In genomic region chr16:3458278-3458851, GRCh38 we compare ENCODE assay signal across 8 cellular contexts. TPM values are rescaled to one million over a fixed set of nuclear protein-coding genes. Genes with fewer than 3 reads are reported as not detected.
DNase-seq lines count a peak whose midpoint lies in the region; ATAC-seq, FAIRE-seq and TF ChIP-seq lines count a peak whose summit lies in the region.

No MANE protein-coding gene starts in this region.

- H3K36me3 Mint-ChIP-seq in astrocyte (ENCODE audit: low read depth, unreplicated experiment): peaks cover 3% of the 10 kb centered on the region

- peak overlapping the region; percentile 89 for H3K4me3 ChIP-seq in Jurkat, Clone E6-1 (ENCODE audit: low read length)
- peak overlapping the region; percentile 79 for H3K4me3 ChIP-seq in astrocyte (ENCODE audit: insufficient read depth, low read depth, low read length)

- H3K4me1 ChIP-seq in astrocyte (ENCODE audit: insufficient read depth, low read length): peaks cover 20% of the 10 kb centered on the region

- no peaks in the 10 kb centered on the region for H3K27me3 Mint-ChIP-seq in astrocyte (ENCODE audit: low read depth, unreplicated experiment)

- FAIRE-seq in astrocyte (lab: Jason Lieb, UNC): no peak

- H3K36me3 ChIP-seq in astrocyte (ENCODE audit: insufficient read depth, low read length): no peaks in the 10 kb centered on the region

- peak overlapping the region; percentile 96 for H3K4me3 Mint-ChIP-seq in astrocyte (ENCODE audit: unreplicated experiment)

- H3K9me3 Mint-ChIP-seq in astrocyte (ENCODE audit: unreplicated experiment): no peaks in the 10 kb centered on the region

- peaks cover 52% of the 10 kb centered on the region for H3K79me2 ChIP-seq in astrocyte (ENCODE audit: insufficient read depth, low read length)

- H3K27me3 ChIP-seq in astrocyte (ENCODE audit: insufficient read depth, low read length): no peaks in the 10 kb centered on the region

- H2AFZ ChIP-seq in astrocyte (ENCODE audit: low read depth, low read length): peak overlapping the region; percentile 65

- peak; percentile 2 for ATAC-seq in GM19328 (IDR thresholded peaks at IDR 0.05; ENCODE audit: unreplicated experiment)
- ATAC-seq in GM18867 (IDR thresholded peaks at IDR 0.05; ENCODE audit: unreplicated experiment): no peak

- peak overlapping the region; percentile 93 for H3K9ac ChIP-seq in astrocyte (ENCODE audit: low read length)

- no peaks in the 10 kb centered on the region for H3K9me3 ChIP-seq in astrocyte (ENCODE audit: insufficient read depth, low read depth, low read length)

- H3K27ac ChIP-seq in C4-2B (peak overlapping the region; percentile 89), astrocyte (ENCODE audit: low read depth, low read length) (peak overlapping the region; percentile 96)

- DNase-seq in Jurkat, Clone E6-1 (ENCODE audit: low read depth, low spot score): no peak
- peak; percentile 49 for DNase-seq in astrocyte (ENCODE audit: low read depth)
- peak; percentile 59 for DNase-seq in iris pigment epithelial cell (ENCODE audit: low read depth)
- DNase-seq in stimulated activated CD8-positive, alpha-beta memory T cell treated with anti-CD3 and anti-CD28 coated beads, Interleukin-4, amount 100 ng/mL, for 48 hours: peak; percentile 39
- DNase-seq in NCI-H2081 treated with DMSO at 0.1 percent for 48 hours (lab: John Stamatoyannopoulos, UW): no peak

- H3K4me2 ChIP-seq in astrocyte (ENCODE audit: low read length): peak overlapping the region; percentile 93

- H3K4me1 Mint-ChIP-seq in astrocyte (ENCODE audit: low read depth, unreplicated experiment): peaks cover 31% of the 10 kb centered on the region

- TF ChIP-seq CTCF in C4-2B (conservative IDR thresholded peaks at IDR 0.05): no peak; the same call in 1 of the 2 replicates
- TF ChIP-seq CTCF in astrocyte (IDR thresholded peaks at IDR 0.05; ENCODE audit: insufficient read depth, low read depth, low read length): no peak

- H4K20me1 ChIP-seq in astrocyte (ENCODE audit: insufficient read depth, low read length): peaks cover 49% of the 10 kb centered on the region

- peak overlapping the region; percentile 94 for H3K27ac Mint-ChIP-seq in astrocyte (ENCODE audit: unreplicated experiment)

RNA-seq across cellular contexts. Expression of gene NAA60, which starts 14.9 kb away (rescaled TPM):
- polyA plus RNA-seq in Jurkat, Clone E6-1 (2012; ENCODE audit: insufficient read depth, insufficient read length): 38.6 TPM
- 61.1 and 64.9 TPM in 2 replicates for total RNA-seq in astrocyte

RNA-seq across cellular contexts. Expression of gene ZNF597, which starts 15.1 kb away (rescaled TPM):
- 1.4 TPM for polyA plus RNA-seq in Jurkat, Clone E6-1 (2012; ENCODE audit: insufficient read depth, insufficient read length)
- total RNA-seq in astrocyte: 3.9 and 4.7 TPM in 2 replicates

RNA-seq across cellular contexts. Expression of gene C16orf90, which starts 36.9 kb away (rescaled TPM):
- not detected for polyA plus RNA-seq in Jurkat, Clone E6-1 (2012; ENCODE audit: insufficient read depth, insufficient read length)
- total RNA-seq in astrocyte: not detected in 2 replicates

RNA-seq across cellular contexts. Expression of gene CLUAP1, which starts 42.4 kb away (rescaled TPM):
- polyA plus RNA-seq in Jurkat, Clone E6-1 (2012; ENCODE audit: insufficient read depth, insufficient read length): 22.1 TPM
- total RNA-seq in astrocyte: 15.4 and 16.3 TPM in 2 replicates

RNA-seq across cellular contexts. Expression of gene ZNF174, which starts 57.4 kb away (rescaled TPM):
- polyA plus RNA-seq in Jurkat, Clone E6-1 (2012; ENCODE audit: insufficient read depth, insufficient read length): 12.5 TPM
- total RNA-seq in astrocyte: 8.2 and 9.7 TPM in 2 replicates

Comparison
In these comparisons a context has a peak if more than half of its experiments do, and no peak if none do; other contexts are left out.
1. DNase-seq: peak in astrocyte (single experiment), iris pigment epithelial cell (single experiment) and stimulated activated CD8-positive, alpha-beta memory T cell treated with anti-CD3 and anti-CD28 coated beads, Interleukin-4, amount 100 ng/mL, for 48 hours (single experiment); none in Jurkat, Clone E6-1 (single experiment) and NCI-H2081 treated with DMSO at 0.1 percent for 48 hours (single experiment).